Comparison of ENCODE assay signal across 17 cellular contexts in genomic region chr6:335146-335545, GRCh38. TPM values are rescaled to one million over a fixed set of nuclear protein-coding genes. Genes with fewer than 3 reads are reported as not detected.
A peak's percentile ranks its signal among the peaks of the same experiment; 100 is the strongest.
DNase-seq lines count a peak whose midpoint lies in the region; ATAC-seq and TF ChIP-seq lines count a peak whose summit lies in the region.
"Had no signal": no experiment of that assay in that cellular context is flagged by ENCODE, and none has a peak within 500 bp of the region (broad histone marks: within the 10 kb centered on the region; RNA-seq: fewer than 3 reads in every experiment).

No MANE protein-coding gene starts in this region.

- no peak overlapping the region for H3K56ac ChIP-seq in H9 (ENCODE audit: insufficient read length, low read depth, low read length)

- no peak overlapping the region for H2AK5ac ChIP-seq in H9 (ENCODE audit: insufficient read length, low read length)

- H3K4me1 Mint-ChIP-seq in dendritic cell treated with granulocyte-macrophage colony-stimulating factor and Interleukin-4, amounts not matched to agents 40 ng/mL and 50 ng/mL, for 4 days (ENCODE audit: low read depth): peaks cover 52% of the 10 kb centered on the region
- no peaks in the 10 kb centered on the region for H3K4me1 Mint-ChIP-seq in H9

- H2BK5ac ChIP-seq in H9 (ENCODE audit: insufficient read length, low read length): no peak overlapping the region

- no peak overlapping the region for H3K4me3 ChIP-seq in BLaER1 treated with 17β-estradiol and CSF1 and Interleukin-3, amounts not matched to agents 10 nM and 100 nM
- no peak overlapping the region for H3K4me3 ChIP-seq in spleen

- no peaks in the 10 kb centered on the region for H3K27me3 ChIP-seq in BLaER1 treated with 17β-estradiol and CSF1 and Interleukin-3, amounts not matched to agents 10 nM and 100 nM
- H3K27me3 ChIP-seq in spleen (replicated peaks in 1 of 7) (no peaks in the 10 kb centered on the region), H9 (ENCODE audit: insufficient read depth, low read length) (no peaks in the 10 kb centered on the region)

- H3K27ac ChIP-seq in BLaER1 treated with 17β-estradiol and CSF1 and Interleukin-3, amounts not matched to agents 10 nM and 100 nM: peak overlapping the region in 4 of 11 experiments; percentile 40 to 81 (median 72); a peak in 6 of 22 replicates
- H3K27ac ChIP-seq in spleen (no peak overlapping the region), H9 (ENCODE audit: insufficient read length, low read depth, low read length) (no peak overlapping the region)
- H3K27ac ChIP-seq: C4-2B had no signal

- no peak overlapping the region for H4K91ac ChIP-seq in H9 (ENCODE audit: insufficient read length, low read depth, low read length)

- 88 to 94% (median 89%) methylated on average over 4 of the region's 4 CpGs for WGBS in spleen, 5 donors
- no CpG with 5 or more reads among the region's 4 CpGs for WGBS in H9 (ENCODE audit: extremely low coverage, insufficient read length, low lambda C conversion rate)

- peaks cover 19% of the 10 kb centered on the region for H3K36me3 Mint-ChIP-seq in dendritic cell treated with granulocyte-macrophage colony-stimulating factor and Interleukin-4, amounts not matched to agents 40 ng/mL and 50 ng/mL, for 4 days (ENCODE audit: low read depth)
- H3K36me3 Mint-ChIP-seq in H9 (ENCODE audit: insufficient read depth in 1 of 3, low read depth in 3 of 3): peaks cover 0 to 13% (median 7%) of the 10 kb centered on the region in 3 experiments; a peak in 3 of 7 replicates

- H3K36me3 ChIP-seq in BLaER1 treated with 17β-estradiol and CSF1 and Interleukin-3, amounts not matched to agents 10 nM and 100 nM: 0 out of 22 replicates have a peak, but pooled peaks cover 0 to 7% (median 0%) of the 10 kb centered on the region in 11 experiments
- H3K36me3 ChIP-seq in spleen: no peaks in the 10 kb centered on the region
- H3K36me3 ChIP-seq: BE2C had no signal

- no peak overlapping the region for H4K8ac ChIP-seq in H9 (replicated peaks; ENCODE audit: insufficient read length, low read depth, low read length)

- H3K4me2 ChIP-seq in BLaER1 treated with 17β-estradiol and CSF1 and Interleukin-3, amounts not matched to agents 10 nM and 100 nM: peak overlapping the region in 7 of 11 experiments; percentile 12 to 95 (median 89); a peak in 13 of 22 replicates
- H3K4me2 ChIP-seq in H9 (ENCODE audit: insufficient read depth, insufficient read length, low read length): no peak overlapping the region

- H3K14ac ChIP-seq in H9 (ENCODE audit: insufficient read depth, low read length): no peak overlapping the region

- H2BK20ac ChIP-seq in H9 (ENCODE audit: low read depth, low read length, poor library complexity, severe bottlenecking): no peak overlapping the region

- H3K27ac Mint-ChIP-seq in dendritic cell treated with granulocyte-macrophage colony-stimulating factor and Interleukin-4, amounts not matched to agents 40 ng/mL and 50 ng/mL, for 4 days: peak overlapping the region; percentile 75
- no peak overlapping the region for H3K27ac Mint-ChIP-seq in H9
- H3K27ac Mint-ChIP-seq: CD4-positive, alpha-beta memory T cell had no signal

- H3K79me1 ChIP-seq in H9 (ENCODE audit: insufficient read depth, low read depth, low read length, poor library complexity, severe bottlenecking): no peaks in the 10 kb centered on the region

- no peak for ATAC-seq in Right ventricle myocardium inferior
- ATAC-seq in left ventricle myocardium superior: no peak

- no peak overlapping the region for H3T11ph ChIP-seq in H9 (ENCODE audit: low read length)

- no peak overlapping the region for H3K4ac ChIP-seq in H9 (ENCODE audit: low read depth, low read length)

- H3K9me3 ChIP-seq in BLaER1 treated with 17β-estradiol and CSF1 and Interleukin-3, amounts not matched to agents 10 nM and 100 nM (replicated peaks in 1 of 11): no peaks in the 10 kb centered on the region
- no peaks in the 10 kb centered on the region for H3K9me3 ChIP-seq in spleen
- H3K9me3 ChIP-seq in H9 (ENCODE audit: control insufficient read depth, low read depth, low read length): peaks cover 81% of the 10 kb centered on the region
- H3K9me3 ChIP-seq: BE2C had no signal

- H3K18ac ChIP-seq in H9 (ENCODE audit: insufficient read length, low read depth, low read length): no peak overlapping the region

- peak; percentile 66 for DNase-seq in Right ventricle myocardium inferior (ENCODE audit: missing footprints)
- no peak for DNase-seq in left ventricle myocardium superior
- DNase-seq in spleen: peak; percentile 69
- no peak for DNase-seq in GM03348 (ENCODE audit: low spot score)
- no peak for DNase-seq in H9
- DNase-seq: BE2C; CD4-positive, alpha-beta memory T cell; DMS153; DMS79; GDM1; GOT3; H7 had no signal

- TF ChIP-seq CTCF in spleen (IDR thresholded peaks at IDR 0.05 in 8 of 11, conservative IDR thresholded peaks at IDR 0.05 in 3 of 11) (no peak), H9 (conservative IDR thresholded peaks at IDR 0.05) (no peak)

- no peak overlapping the region for H2BK15ac ChIP-seq in H9 (ENCODE audit: low read depth, low read length)

- H3K27me3 Mint-ChIP-seq in dendritic cell treated with granulocyte-macrophage colony-stimulating factor and Interleukin-4, amounts not matched to agents 40 ng/mL and 50 ng/mL, for 4 days: no peaks in the 10 kb centered on the region
- H3K27me3 Mint-ChIP-seq in H9 (ENCODE audit: low read depth): no peaks in the 10 kb centered on the region
- H3K27me3 Mint-ChIP-seq: CD4-positive, alpha-beta memory T cell had no signal

- intact Hi-C loops in Right ventricle myocardium inferior (cut with DNase I): no loop called here
- intact Hi-C loops in left ventricle myocardium superior (cut with micrococcal nuclease): no loop called here
- intact Hi-C loops in dendritic cell treated with granulocyte-macrophage colony-stimulating factor and Interleukin-4, amounts not matched to agents 40 ng/mL and 50 ng/mL, for 4 days (cut with micrococcal nuclease): loop anchor here (2.0 to 5.0 kb wide), 2 partner anchors 22 to 57 kb away; partner anchors contain the start of gene IRF4
- intact Hi-C loops in spleen (cut with DNase I; ENCODE audit: low total_unique reads): no loop called here

- no peaks in the 10 kb centered on the region for H3K23me2 ChIP-seq in H9 (ENCODE audit: insufficient read length, low read depth, low read length, poor library complexity, severe bottlenecking)

- no peak overlapping the region for H4K5ac ChIP-seq in H9 (ENCODE audit: insufficient read length, low read depth, low read length)

- TF ChIP-seq POLR2A in spleen (IDR thresholded peaks at IDR 0.05): no peak

- peaks cover 72 to 91% (median 84%) of the 10 kb centered on the region in 10 experiments for H3K4me1 ChIP-seq in BLaER1 treated with 17β-estradiol and CSF1 and Interleukin-3, amounts not matched to agents 10 nM and 100 nM
- H3K4me1 ChIP-seq in spleen: peaks cover 36 to 91% (median 72%) of the 10 kb centered on the region in 6 donors
- no peaks in the 10 kb centered on the region for H3K4me1 ChIP-seq in H9 (ENCODE audit: insufficient read depth, low read length)
- H3K4me1 ChIP-seq: BE2C had no signal

- H3K23ac ChIP-seq in H9 (ENCODE audit: insufficient read length, low read depth, low read length): no peak overlapping the region

- no peak overlapping the region for H2BK12ac ChIP-seq in H9 (ENCODE audit: insufficient read length, low read depth, low read length)

- no peak overlapping the region for H3K4me3 Mint-ChIP-seq in dendritic cell treated with granulocyte-macrophage colony-stimulating factor and Interleukin-4, amounts not matched to agents 40 ng/mL and 50 ng/mL, for 4 days
- no peak overlapping the region for H3K4me3 Mint-ChIP-seq in H9
- H3K4me3 Mint-ChIP-seq: CD4-positive, alpha-beta memory T cell had no signal

- no peaks in the 10 kb centered on the region for H3K79me2 ChIP-seq in H9 (ENCODE audit: insufficient read depth, low read length)

- H2AFZ ChIP-seq in H9 (ENCODE audit: low read length): no peak overlapping the region

- no peak overlapping the region for H2BK120ac ChIP-seq in H9 (ENCODE audit: low read depth, low read length, poor library complexity, severe bottlenecking)

- peaks cover 0 to 10% (median 0%) of the 10 kb centered on the region in 11 experiments; a peak in 1 of 22 replicates for H4K20me1 ChIP-seq in BLaER1 treated with 17β-estradiol and CSF1 and Interleukin-3, amounts not matched to agents 10 nM and 100 nM
- no peaks in the 10 kb centered on the region for H4K20me1 ChIP-seq in H9 (ENCODE audit: control insufficient read depth, insufficient read depth, insufficient read length)

- H3K9ac ChIP-seq in BLaER1 treated with 17β-estradiol and CSF1 and Interleukin-3, amounts not matched to agents 10 nM and 100 nM: peak overlapping the region in 1 of 11 experiments; percentile 1; a peak in 3 of 22 replicates
- H3K9ac ChIP-seq in H9 (ENCODE audit: extremely low read depth, insufficient read length, low read length): no peak overlapping the region

- H3K9me3 Mint-ChIP-seq in dendritic cell treated with granulocyte-macrophage colony-stimulating factor and Interleukin-4, amounts not matched to agents 40 ng/mL and 50 ng/mL, for 4 days: no peaks in the 10 kb centered on the region
- peaks cover 45 to 49% of the 10 kb centered on the region in 2 experiments for H3K9me3 Mint-ChIP-seq in H9

RNA-seq across cellular contexts. Expression of gene DUSP22, which starts 42.9 kb away (rescaled TPM):
- total RNA-seq in Right ventricle myocardium inferior (50.0 TPM), left ventricle myocardium superior (50.4 TPM), spleen (100 to 1,000 TPM in 1 of 7 donors, 10 to 100 TPM in 6; 60.5 to 120 (median 75.5) TPM), H9 (2021) (25.0 and 25.5 TPM in 2 replicates)
- 10 to 100 TPM; 41.2 to 65.7 (median 46.8) TPM for polyA plus RNA-seq in spleen

RNA-seq across cellular contexts. Expression of gene IRF4, which starts 56.4 kb away (rescaled TPM):
- 0.68 TPM for total RNA-seq in Right ventricle myocardium inferior
- 0.32 TPM for total RNA-seq in left ventricle myocardium superior
- total RNA-seq in spleen: 10 to 100 TPM; 39.2 to 91.3 (median 52.0) TPM
- polyA plus RNA-seq in spleen: 10 to 100 TPM in 2 of 3 donors, 1 to 10 TPM in 1; 8.7 to 11.9 (median 11.2) TPM
- 0.31 and 0.68 TPM in 2 replicates for total RNA-seq in H9 (2021)
- total RNA-seq: A172, HT-29 had no signal

Comparison
In these comparisons a context has a peak if more than half of its experiments do, and no peak if none do; other contexts are left out.
1. DNase-seq: peak in Right ventricle myocardium inferior (single experiment) and spleen (single experiment); none in left ventricle myocardium superior (single experiment), GM03348 (single experiment) and H9 (single experiment).
2. RNA of gene IRF4, which starts 56.4 kb away (total RNA-seq): 39.2 to 91.3 TPM in spleen; 0.68 TPM in Right ventricle myocardium inferior (single experiment), 0.32 TPM in left ventricle myocardium superior (single experiment) and 0.31 to 0.68 TPM in H9; every median in the first group is over 10 times any median in the second.